ENCODE assay signal across 22 cellular contexts in the genomic region with DNA sequence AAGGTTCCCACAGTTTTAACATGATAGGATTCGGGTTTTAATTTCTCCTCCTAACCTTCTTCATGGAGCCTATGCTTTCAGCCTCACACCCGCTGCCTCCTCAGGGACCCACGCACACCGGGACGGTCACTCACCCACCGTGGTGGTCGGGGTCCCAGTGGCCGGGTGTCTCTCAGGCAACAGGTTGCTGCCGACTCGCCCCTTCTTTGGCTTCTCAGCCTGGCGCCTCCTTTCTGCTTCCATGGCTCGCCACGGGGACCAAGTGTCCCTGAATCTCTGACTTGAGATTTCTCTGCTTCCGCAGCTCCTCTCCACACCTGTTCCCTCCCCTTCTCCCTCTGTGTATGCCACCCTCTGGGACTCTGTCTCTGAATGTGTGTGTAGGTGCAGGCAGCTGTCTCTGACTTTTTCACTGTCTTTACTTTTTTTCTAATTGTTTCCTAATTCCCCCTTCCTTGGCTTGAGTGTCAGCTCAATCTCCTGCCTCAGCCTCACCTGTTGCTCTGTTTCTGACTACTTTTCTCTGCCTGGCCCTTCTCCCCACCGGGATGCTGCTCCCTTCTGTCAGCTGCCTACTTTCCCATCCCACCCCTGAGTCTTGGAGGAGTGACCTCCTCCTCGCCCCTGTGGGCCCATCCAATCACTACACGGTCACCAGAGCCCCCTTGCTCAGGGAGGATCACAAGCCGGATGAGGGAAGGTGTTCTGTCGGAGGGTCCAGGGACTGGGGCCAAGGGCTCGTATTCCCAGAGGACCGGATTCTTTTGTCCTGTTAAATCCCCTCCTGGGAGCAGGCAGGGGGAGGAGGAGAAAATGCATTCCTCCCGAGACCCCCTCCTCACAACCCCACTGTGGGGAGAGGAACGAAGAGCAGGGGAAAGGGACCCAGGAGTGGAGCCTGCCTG. TPM values are rescaled to one million over a fixed set of nuclear protein-coding genes. Genes with fewer than 3 reads are reported as not detected.
"Had no signal": no experiment of that assay in that cellular context is flagged by ENCODE, and none has a peak within 500 bp of the region (broad histone marks: within the 10 kb centered on the region; RNA-seq: fewer than 3 reads in every experiment).

Gene PROP1, minus strand, starts transcription at position 552 of the 905 bp plus-strand sequence. Its CDS starts 309 bp downstream, at position 243.

- H3K79me2 ChIP-seq: parathyroid adenoma had no signal

- H3K27ac Mint-ChIP-seq: activated B cell treated with CpG ODN at 0.5 μM for 24 hours; activated CD4-positive, alpha-beta T cell treated with anti-CD3 and anti-CD28 coated beads, Interleukin-2, amount 10 ng/mL, durations not matched to agents 7 days and 5 days; mesothelial cell of epicardium; stimulated activated effector memory CD8-positive, alpha-beta T cell treated with anti-CD3 and anti-CD28 coated beads, Interleukin-12 subunit alpha, Interleukin-12 subunit beta, amount 100 ng/mL, for 72 hours had no signal

- H3K36me3 ChIP-seq: thyroid gland had no signal

- H3K27me3 ChIP-seq: body of pancreas, thyroid gland had no signal

- FAIRE-seq: frontal cortex, TTC549 had no signal

- ATAC-seq: activated naive CD4-positive, alpha-beta T cell treated with anti-CD3 and anti-CD28 coated beads, Interleukin-2, amount 50 U/mL, for 72 hours; body of pancreas; left cardiac atrium had no signal

- DNase-seq: activated B cell treated with CpG ODN at 0.5 μM for 24 hours; activated CD4-positive, alpha-beta T cell treated with anti-CD3 and anti-CD28 coated beads, Interleukin-2, amount 10 ng/mL, durations not matched to agents 7 days and 5 days; amniotic stem cell; body of pancreas; effector memory CD4-positive, alpha-beta T cell; left cardiac atrium; retina; thyroid gland had no signal

- H3K4me3 ChIP-seq: body of pancreas, lung, thyroid gland had no signal

- H3K4me1 ChIP-seq: body of pancreas, parathyroid adenoma, thyroid gland had no signal

- H3K4me1 Mint-ChIP-seq: activated B cell treated with CpG ODN at 0.5 μM for 24 hours; activated CD4-positive, alpha-beta T cell treated with anti-CD3 and anti-CD28 coated beads, Interleukin-2, amount 10 ng/mL, durations not matched to agents 7 days and 5 days; central memory CD8-positive, alpha-beta T cell; mesothelial cell of epicardium; neural crest cell; stimulated activated effector memory CD8-positive, alpha-beta T cell treated with anti-CD3 and anti-CD28 coated beads, Interleukin-12 subunit alpha, Interleukin-12 subunit beta, amount 100 ng/mL, for 72 hours had no signal

- H3K4me3 Mint-ChIP-seq: activated B cell treated with CpG ODN at 0.5 μM for 24 hours; activated CD4-positive, alpha-beta T cell treated with anti-CD3 and anti-CD28 coated beads, Interleukin-2, amount 10 ng/mL, durations not matched to agents 7 days and 5 days; central memory CD8-positive, alpha-beta T cell; mesothelial cell of epicardium; neural crest cell; stimulated activated effector memory CD8-positive, alpha-beta T cell treated with anti-CD3 and anti-CD28 coated beads, Interleukin-12 subunit alpha, Interleukin-12 subunit beta, amount 100 ng/mL, for 72 hours had no signal

- H3K36me3 Mint-ChIP-seq: activated naive CD4-positive, alpha-beta T cell treated with anti-CD3 and anti-CD28 coated beads, Interleukin-2, amount 50 U/mL, for 72 hours; mesothelial cell of epicardium; stimulated activated effector memory CD8-positive, alpha-beta T cell treated with anti-CD3 and anti-CD28 coated beads, Interleukin-12 subunit alpha, Interleukin-12 subunit beta, amount 100 ng/mL, for 72 hours had no signal

- H3K9me3 Mint-ChIP-seq: activated B cell treated with CpG ODN at 0.5 μM for 24 hours; activated CD4-positive, alpha-beta T cell treated with anti-CD3 and anti-CD28 coated beads, Interleukin-2, amount 10 ng/mL, durations not matched to agents 7 days and 5 days; activated naive CD4-positive, alpha-beta T cell treated with anti-CD3 and anti-CD28 coated beads, Interleukin-2, amount 50 U/mL, for 72 hours; central memory CD8-positive, alpha-beta T cell; mesothelial cell of epicardium; neural crest cell; stimulated activated effector memory CD8-positive, alpha-beta T cell treated with anti-CD3 and anti-CD28 coated beads, Interleukin-12 subunit alpha, Interleukin-12 subunit beta, amount 100 ng/mL, for 72 hours had no signal

- H3K9ac ChIP-seq: parathyroid adenoma had no signal

- H3K9me3 ChIP-seq: body of pancreas, thyroid gland had no signal

- H2AFZ ChIP-seq: parathyroid adenoma had no signal

- H3K27ac ChIP-seq: body of pancreas, epithelial cell of prostate, parathyroid adenoma, thyroid gland had no signal

RNA-seq across cellular contexts. Expression of gene PROP1, which starts in this region (rescaled TPM):
- total RNA-seq: activated B cell treated with CpG ODN at 0.5 μM for 24 hours; activated CD4-positive, alpha-beta T cell treated with anti-CD3 and anti-CD28 coated beads, Interleukin-2, amount 10 ng/mL, durations not matched to agents 7 days and 5 days; activated CD8-positive, alpha-beta memory T cell treated with anti-CD3 and anti-CD28 coated beads for 36 hours; activated naive CD4-positive, alpha-beta T cell treated with anti-CD3 and anti-CD28 coated beads, Interleukin-2, amount 50 U/mL, for 72 hours; body of pancreas; frontal cortex; left cardiac atrium; lung; mesothelial cell of epicardium; myocyte; neural crest cell; T-helper 2 cell treated with Interferon-gamma antibody and Interleukin-4, amounts not matched to agents 100 ng/mL and 5 ng/mL, for 36 hours; thyroid gland; urinary bladder had no signal
- polyA plus RNA-seq: lung, urinary bladder had no signal
